In the genomic region with DNA sequence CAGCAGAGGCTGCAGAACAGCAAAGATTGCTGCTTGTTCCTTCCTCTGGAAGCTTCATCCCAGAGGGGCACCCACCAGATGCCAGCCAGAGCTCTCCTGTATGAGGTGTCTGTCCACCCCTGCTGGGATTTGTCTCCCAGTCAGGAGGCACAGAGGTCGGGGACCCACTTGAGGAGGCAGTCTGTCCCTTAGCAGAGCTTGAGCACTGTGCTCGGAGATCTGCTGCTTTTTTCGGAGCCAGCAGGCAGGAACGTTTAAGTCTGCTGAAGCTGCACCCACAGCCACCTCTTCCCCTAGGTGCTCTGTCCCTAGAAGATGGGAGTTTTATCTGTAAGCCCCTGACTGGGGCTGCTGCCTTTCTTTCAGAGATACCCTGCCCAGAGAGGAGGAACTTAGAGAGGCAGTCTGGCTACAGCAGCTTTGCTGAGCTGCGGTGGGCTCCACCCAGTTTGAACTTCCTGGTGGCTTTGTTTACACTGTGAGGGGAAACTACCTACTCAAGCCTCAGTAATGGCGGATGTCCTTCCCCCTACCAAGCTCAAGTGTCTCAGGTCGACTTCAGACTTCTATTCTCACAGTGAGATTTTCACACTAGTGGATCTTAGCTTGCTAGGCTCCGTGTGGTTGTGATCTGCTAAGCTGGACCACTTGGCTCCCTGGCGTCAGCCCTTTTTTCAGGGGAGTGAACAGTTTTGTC, we compare ENCODE assay signal across 8 cellular contexts.
A peak's percentile ranks its signal among the peaks of the same experiment; 100 is the strongest.
DNase-seq lines count a peak whose midpoint lies in the region; ATAC-seq, FAIRE-seq and TF ChIP-seq lines count a peak whose summit lies in the region.
"Not testable (repeated sequence)": the region's sequence is repeated elsewhere in the genome, so short reads cannot be mapped to it uniquely, and the experiment has no call there.

No MANE protein-coding gene starts in this region.

- not testable (repeated sequence) for TF ChIP-seq EP300 in HepG2 (IDR thresholded peaks at IDR 0.05; ENCODE audit: low read depth in 2 of 2, low read length in 2 of 2); HepG2 (CRISPR knock-in tag; IDR thresholded peaks at IDR 0.05; ENCODE audit: borderline replicate concordance)

- peak overlapping the region; percentile 27 for H3K4me3 ChIP-seq in CD8-positive, alpha-beta T cell (ENCODE audit: low read depth, low read length)
- peak overlapping the region; percentile 37 for H3K4me3 ChIP-seq in OCI-LY1 (ENCODE audit: low read depth, low read length, poor library complexity, severe bottlenecking)
- H3K4me3 ChIP-seq in HepG2 (replicated peaks in 1 of 3; ENCODE audit: insufficient read depth in 1 of 3, low read depth in 2 of 3, low read length in 3 of 3): not testable (repeated sequence)

- DNase-seq in CD8-positive, alpha-beta T cell: peak; percentile 18 to 76 (median 39)
- peak; percentile 9 for DNase-seq in UCSD-AML1 (lab: John Stamatoyannopoulos, UW; ENCODE audit: unreplicated experiment)
- DNase-seq in activated CD8-positive, alpha-beta memory T cell treated with anti-CD3 and anti-CD28 coated beads, Interleukin-2, amount 10 ng/mL, durations not matched to agents 7 days and 5 days: peak; percentile 82
- peak; percentile 15 for DNase-seq in activated naive CD4-positive, alpha-beta T cell treated with anti-CD3 and anti-CD28 coated beads, Interleukin-2, amount 50 U/mL, for 16 hours
- DNase-seq in HepG2 (ENCODE audit: low spot score): not testable (repeated sequence)
- DNase-seq in stimulated activated CD8-positive, alpha-beta memory T cell treated with anti-CD3 and anti-CD28 coated beads, Interleukin-4, amount 100 ng/mL, for 48 hours: peak; percentile 32

- peak overlapping the region; percentile 88; the same call in 1 of the 2 replicates for H2AFZ ChIP-seq in OCI-LY1 (ENCODE audit: low read length)
- not testable (repeated sequence) for H2AFZ ChIP-seq in HepG2 (ENCODE audit: low read length)

- not testable (repeated sequence) for H3K9me2 ChIP-seq in OCI-LY1 (ENCODE audit: low read depth, low read length)

- H3K27ac ChIP-seq in CD8-positive, alpha-beta T cell (ENCODE audit: low read depth, low read length): peak overlapping the region; percentile 55
- H3K27ac ChIP-seq in OCI-LY1 (ENCODE audit: low read depth, low read length, poor library complexity, severe bottlenecking); HepG2 (ENCODE audit: extremely low read length, insufficient read depth, low read length): not testable (repeated sequence)

- not testable (repeated sequence) for H3K79me2 ChIP-seq in OCI-LY1 (ENCODE audit: insufficient read depth, low read length); HepG2 (ENCODE audit: insufficient read depth, low read length)

- H3F3A ChIP-seq in OCI-LY1 (ENCODE audit: insufficient read depth, low read length): not testable (repeated sequence)

- CTCF ChIA-PET in CD8-positive, alpha-beta T cell (lab: Charles Lee): interaction anchor here (1.6 kb wide), 1 partner anchor 13 kb away, joined by 3 read pairs; no protein-coding TSS in a partner anchor
- CTCF ChIA-PET in activated CD8-positive, alpha-beta memory T cell treated with anti-CD3 and anti-CD28 coated beads, Interleukin-2, amount 10 ng/mL, durations not matched to agents 7 days and 5 days (lab: Charles Lee); HepG2 (lab: Yijun Ruan, JAX; ENCODE audit: low intra/inter-chr PET ratio, low total read pairs): not testable (repeated sequence)

- in situ Hi-C loops in HepG2 (cut with HindIII; ENCODE audit: extremely low pct_ligation_motif_present, low pct_unique_long_range_greater_than_20kb): not testable (repeated sequence)

- POLR2A ChIA-PET in CD8-positive, alpha-beta T cell (lab: Charles Lee): interaction anchor here (1.9 kb wide), 1 partner anchor 13 kb away, joined by 8 read pairs; no protein-coding TSS in a partner anchor
- POLR2A ChIA-PET in HepG2 (lab: Yijun Ruan, JAX): not testable (repeated sequence)

- H3K9me3 Mint-ChIP-seq in CD8-positive, alpha-beta T cell: peaks cover 53% of the 10 kb centered on the region
- H3K9me3 Mint-ChIP-seq in activated CD8-positive, alpha-beta memory T cell treated with anti-CD3 and anti-CD28 coated beads, Interleukin-2, amount 10 ng/mL, durations not matched to agents 7 days and 5 days (ENCODE audit: low read depth): peaks cover 12% of the 10 kb centered on the region

- peaks cover 20% of the 10 kb centered on the region for H3K4me1 ChIP-seq in CD8-positive, alpha-beta T cell (ENCODE audit: insufficient read depth, low read length)
- peaks cover 12% of the 10 kb centered on the region for H3K4me1 ChIP-seq in OCI-LY1 (ENCODE audit: insufficient read depth, low read length, severe bottlenecking)
- not testable (repeated sequence) for H3K4me1 ChIP-seq in HepG2 (ENCODE audit: insufficient read depth, low read length)

- H3K27ac Mint-ChIP-seq in CD8-positive, alpha-beta T cell: peak overlapping the region; percentile 88
- peak overlapping the region; percentile 74 for H3K27ac Mint-ChIP-seq in activated CD8-positive, alpha-beta memory T cell treated with anti-CD3 and anti-CD28 coated beads, Interleukin-2, amount 10 ng/mL, durations not matched to agents 7 days and 5 days

- not testable (repeated sequence) for H3K27me3 Mint-ChIP-seq in CD8-positive, alpha-beta T cell (ENCODE audit: low read depth); activated CD8-positive, alpha-beta memory T cell treated with anti-CD3 and anti-CD28 coated beads, Interleukin-2, amount 10 ng/mL, durations not matched to agents 7 days and 5 days

- not testable (repeated sequence) for H3K36me3 ChIP-seq in CD8-positive, alpha-beta T cell (ENCODE audit: insufficient read depth, low read length); OCI-LY1 (ENCODE audit: insufficient read depth, low read length); HepG2 (replicated peaks in 1 of 2; ENCODE audit: control insufficient read depth in 1 of 2, insufficient read depth in 2 of 2, low read length in 2 of 2)

- intact Hi-C loops in CD8-positive, alpha-beta T cell (cut with DNase I, micrococcal nuclease); HepG2 (cut with micrococcal nuclease; ENCODE audit: unreplicated experiment): not testable (repeated sequence)

- 0% methylated on average over 1 of the region's 9 CpGs for WGBS in HepG2 (ENCODE audit: low lambda C conversion rate)

- TF ChIP-seq RAD21 in HepG2 (CRISPR knock-in tag; IDR thresholded peaks at IDR 0.05): not testable (repeated sequence)

- not testable (repeated sequence) for H3K9ac ChIP-seq in OCI-LY1 (ENCODE audit: low read length); HepG2 (ENCODE audit: insufficient read depth, low read depth, low read length)

- peaks cover 38% of the 10 kb centered on the region for H3K4me1 Mint-ChIP-seq in CD8-positive, alpha-beta T cell (ENCODE audit: low read depth)
- H3K4me1 Mint-ChIP-seq in activated CD8-positive, alpha-beta memory T cell treated with anti-CD3 and anti-CD28 coated beads, Interleukin-2, amount 10 ng/mL, durations not matched to agents 7 days and 5 days: peaks cover 16% of the 10 kb centered on the region

- H3K4me3 Mint-ChIP-seq in CD8-positive, alpha-beta T cell: peak overlapping the region; percentile 37
- H3K4me3 Mint-ChIP-seq in activated CD8-positive, alpha-beta memory T cell treated with anti-CD3 and anti-CD28 coated beads, Interleukin-2, amount 10 ng/mL, durations not matched to agents 7 days and 5 days: not testable (repeated sequence)

- BruUV-seq in HepG2 (replicated peaks; lab: Mats Ljungman, UMichigan): not testable (repeated sequence)

- not testable (repeated sequence) for FAIRE-seq in HepG2 (lab: Jason Lieb, UNC)

- H3K27me3 ChIP-seq in CD8-positive, alpha-beta T cell (ENCODE audit: insufficient read depth, low read length); OCI-LY1 (ENCODE audit: insufficient read depth, low read length); HepG2 (ENCODE audit: control insufficient read depth in 1 of 2, insufficient read depth in 2 of 2, low read length in 2 of 2): not testable (repeated sequence)

- not testable (repeated sequence) for TF ChIP-seq POLR2A in HepG2 (IDR thresholded peaks at IDR 0.05; ENCODE audit: insufficient read depth in 1 of 2, low read depth in 2 of 2, low read length in 2 of 2)

- ATAC-seq in CD8-positive, alpha-beta T cell: peak; percentile 63
- ATAC-seq in GM19351 (IDR thresholded peaks at IDR 0.05; ENCODE audit: unreplicated experiment): peak; percentile 54
- ATAC-seq in activated CD8-positive, alpha-beta memory T cell treated with anti-CD3 and anti-CD28 coated beads, Interleukin-2, amount 10 ng/mL, durations not matched to agents 7 days and 5 days; HepG2: not testable (repeated sequence)

- not testable (repeated sequence) for TF ChIP-seq CTCF in CD8-positive, alpha-beta T cell (IDR thresholded peaks at IDR 0.05); OCI-LY1 (IDR thresholded peaks at IDR 0.05; ENCODE audit: low read length); HepG2 (CRISPR knock-in tag; IDR thresholded peaks at IDR 0.05)

- peak overlapping the region; percentile 51 for H3K4me2 ChIP-seq in OCI-LY1 (ENCODE audit: low read length)
- peak overlapping the region; percentile 13; the same call in 1 of the 2 replicates for H3K4me2 ChIP-seq in HepG2 (ENCODE audit: low read depth, low read length)

- H4K20me1 ChIP-seq in OCI-LY1 (ENCODE audit: insufficient read depth, low read length); HepG2 (ENCODE audit: insufficient read depth, low read length): not testable (repeated sequence)

- H3K9me3 ChIP-seq in CD8-positive, alpha-beta T cell (ENCODE audit: low read length); OCI-LY1 (ENCODE audit: low read length); HepG2 (ENCODE audit: low read length): not testable (repeated sequence)

- peaks cover 56% of the 10 kb centered on the region for H3K36me3 Mint-ChIP-seq in CD8-positive, alpha-beta T cell
- peaks cover 15% of the 10 kb centered on the region for H3K36me3 Mint-ChIP-seq in activated CD8-positive, alpha-beta memory T cell treated with anti-CD3 and anti-CD28 coated beads, Interleukin-2, amount 10 ng/mL, durations not matched to agents 7 days and 5 days
